ENCODE assay signal across 21 cellular contexts in genomic region chr5:126527892-126528291, GRCh38.
A peak's percentile ranks its signal among the peaks of the same experiment; 100 is the strongest.
DNase-seq lines count a peak whose midpoint lies in the region; ATAC-seq and TF ChIP-seq lines count a peak whose summit lies in the region.
"Had no signal": no experiment of that assay in that cellular context is flagged by ENCODE, and none has a peak within 500 bp of the region (broad histone marks: within the 10 kb centered on the region; RNA-seq: fewer than 3 reads in every experiment).

No MANE protein-coding gene starts in this region.

- TF ChIP-seq CTCF in HFFc6 (IDR thresholded peaks at IDR 0.05) (no peak), osteocyte (IDR thresholded peaks at IDR 0.05) (no peak)

- ATAC-seq in HG03432 (IDR thresholded peaks at IDR 0.05; ENCODE audit: unreplicated experiment) (no peak), HG03280 (IDR thresholded peaks at IDR 0.05; ENCODE audit: unreplicated experiment) (no peak), GM21786 (IDR thresholded peaks at IDR 0.05; ENCODE audit: unreplicated experiment) (no peak)
- ATAC-seq: activated CD8-positive, alpha-beta T cell treated with anti-CD3 and anti-CD28 coated beads, Interleukin-2, amount 10 ng/mL, durations not matched to agents 7 days and 5 days; activated T-cell treated with anti-CD3 and anti-CD28 coated beads, Interleukin-2, amount 50 U/mL, for 4 hours; effector memory CD8-positive, alpha-beta T cell; upper lobe of right lung had no signal

- DNase-seq in HFFc6 (peak; percentile 63), amniotic epithelial cell (ENCODE audit: low read depth) (peak; percentile 82), fibroblast of peridontal ligament (ENCODE audit: extremely low read depth) (peak; percentile 71), osteocyte (ENCODE audit: extremely low spot score, unreplicated experiment) (no peak), NCI-H187 (lab: John Stamatoyannopoulos, UW) (no peak)
- DNase-seq: activated CD8-positive, alpha-beta T cell treated with anti-CD3 and anti-CD28 coated beads, Interleukin-2, amount 10 ng/mL, durations not matched to agents 7 days and 5 days; activated naive CD4-positive, alpha-beta T cell treated with anti-CD3 and anti-CD28 coated beads for 36 hours; activated T-cell treated with anti-CD3 and anti-CD28 coated beads, Interleukin-2, amount 50 U/mL, for 4 hours; aorta; Calu3; effector memory CD8-positive, alpha-beta T cell; immature natural killer cell; NCI-H187 treated with DMSO at 0.1 percent for 48 hours; nucleus accumbens; stimulated activated CD4-positive, alpha-beta T cell treated with anti-CD3 and anti-CD28 coated beads, Interleukin-4, amount 100 ng/mL, for 4 hours; stomach; T1000; upper lobe of right lung had no signal

- H3K4me1 Mint-ChIP-seq in HFFc6 (ENCODE audit: low read depth), result peaks cover 35% of the 10 kb centered on the region
- H3K4me1 Mint-ChIP-seq in osteocyte (ENCODE audit: unreplicated experiment), result peaks cover 66% of the 10 kb centered on the region
- H3K4me1 Mint-ChIP-seq: immature natural killer cell had no signal

- no peaks in the 10 kb centered on the region; the same call in 1 of the 2 replicates for H3K27me3 Mint-ChIP-seq in HFFc6 (ENCODE audit: insufficient read depth)
- H3K27me3 Mint-ChIP-seq in osteocyte (ENCODE audit: unreplicated experiment), result no peaks in the 10 kb centered on the region

- H3K4me3 Mint-ChIP-seq in HFFc6, result 0 out of 2 replicates have a peak overlapping the region, but pooled peaks have one; percentile 11
- H3K4me3 Mint-ChIP-seq in osteocyte (ENCODE audit: unreplicated experiment), result no peak overlapping the region
- H3K4me3 Mint-ChIP-seq: activated CD8-positive, alpha-beta T cell treated with anti-CD3 and anti-CD28 coated beads, Interleukin-2, amount 10 ng/mL, durations not matched to agents 7 days and 5 days; activated naive CD4-positive, alpha-beta T cell treated with anti-CD3 and anti-CD28 coated beads for 36 hours; activated T-cell treated with anti-CD3 and anti-CD28 coated beads, Interleukin-2, amount 50 U/mL, for 4 hours; effector memory CD8-positive, alpha-beta T cell; immature natural killer cell had no signal

- H3K9me3 Mint-ChIP-seq in HFFc6 (no peaks in the 10 kb centered on the region), osteocyte (ENCODE audit: unreplicated experiment) (no peaks in the 10 kb centered on the region)
- H3K9me3 Mint-ChIP-seq: activated naive CD4-positive, alpha-beta T cell treated with anti-CD3 and anti-CD28 coated beads for 36 hours; activated T-cell treated with anti-CD3 and anti-CD28 coated beads, Interleukin-2, amount 50 U/mL, for 4 hours; effector memory CD8-positive, alpha-beta T cell; immature natural killer cell had no signal

- H3K27ac Mint-ChIP-seq in HFFc6, result peak overlapping the region; percentile 73
- H3K27ac Mint-ChIP-seq in osteocyte (ENCODE audit: unreplicated experiment), result peak overlapping the region; percentile 83
- H3K27ac Mint-ChIP-seq: activated CD8-positive, alpha-beta T cell treated with anti-CD3 and anti-CD28 coated beads, Interleukin-2, amount 10 ng/mL, durations not matched to agents 7 days and 5 days; activated naive CD4-positive, alpha-beta T cell treated with anti-CD3 and anti-CD28 coated beads for 36 hours; effector memory CD8-positive, alpha-beta T cell; immature natural killer cell had no signal

- H3K36me3 Mint-ChIP-seq in HFFc6 (ENCODE audit: low read depth) (no peaks in the 10 kb centered on the region), osteocyte (ENCODE audit: unreplicated experiment) (no peaks in the 10 kb centered on the region)
- H3K36me3 Mint-ChIP-seq: immature natural killer cell had no signal

Comparison
In these comparisons a context has a peak if more than half of its experiments do, and no peak if none do; other contexts are left out.
1. DNase-seq: peak in HFFc6 (single experiment), amniotic epithelial cell (single experiment) and fibroblast of peridontal ligament (single experiment); none in osteocyte (single experiment) and NCI-H187 (0 of 2).